In the genomic region with DNA sequence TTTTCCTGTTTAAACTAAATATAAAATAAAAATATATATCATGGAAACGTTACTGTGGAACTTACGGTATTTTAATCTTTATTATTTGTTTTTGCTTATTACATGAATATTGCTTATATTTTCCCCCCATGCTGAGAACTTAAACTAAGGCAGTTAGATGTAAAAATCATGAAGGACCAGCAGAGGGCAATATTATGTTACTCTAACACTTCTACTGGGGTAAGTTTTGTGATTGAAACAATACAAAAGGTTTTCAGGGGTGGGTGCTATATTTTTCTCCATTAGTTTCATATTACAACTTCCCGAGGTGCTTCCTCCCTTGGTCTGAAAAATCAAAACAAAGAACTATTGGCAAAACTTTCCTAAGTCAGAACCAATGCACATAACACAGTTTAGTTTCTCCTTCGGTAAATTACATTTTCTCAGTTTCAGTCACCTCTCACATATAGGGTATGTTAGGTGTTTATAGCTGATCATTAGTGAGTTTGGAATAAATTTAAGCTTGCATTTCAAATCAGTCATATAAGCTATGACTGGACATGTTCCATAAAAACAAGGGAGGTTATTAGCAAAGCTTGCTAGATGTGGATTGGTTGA, we compare ENCODE assay signal across 8 cellular contexts. TPM values are rescaled to one million over a fixed set of nuclear protein-coding genes. Genes with fewer than 3 reads are reported as not detected.
DNase-seq lines count a peak whose midpoint lies in the region; ATAC-seq, FAIRE-seq and TF ChIP-seq lines count a peak whose summit lies in the region.

No MANE protein-coding gene starts in this region.

- no peaks in the 10 kb centered on the region for H3K9me3 Mint-ChIP-seq in CD4-positive, CD25-positive, alpha-beta regulatory T cell

- no peak overlapping the region for H3K4me3 Mint-ChIP-seq in CD4-positive, CD25-positive, alpha-beta regulatory T cell

- peaks cover 4% of the 10 kb centered on the region for H3K36me3 ChIP-seq in CD4-positive, CD25-positive, alpha-beta regulatory T cell (ENCODE audit: control insufficient read depth, insufficient read depth, low read length)
- no peaks in the 10 kb centered on the region for H3K36me3 ChIP-seq in thoracic aorta

- TF ChIP-seq CTCF in thoracic aorta (IDR thresholded peaks at IDR 0.05), result peak; percentile 50

- H3K4me3 ChIP-seq in CD4-positive, CD25-positive, alpha-beta regulatory T cell (ENCODE audit: low read depth, low read length), result no peak overlapping the region
- H3K4me3 ChIP-seq in thoracic aorta, result no peak overlapping the region

- no peak overlapping the region for H3K27ac Mint-ChIP-seq in CD4-positive, CD25-positive, alpha-beta regulatory T cell

- peaks cover 12% of the 10 kb centered on the region for H3K36me3 Mint-ChIP-seq in CD4-positive, CD25-positive, alpha-beta regulatory T cell

- peaks cover 0 to 8% (median 5%) of the 10 kb centered on the region in 4 donors for H3K4me1 Mint-ChIP-seq in CD4-positive, CD25-positive, alpha-beta regulatory T cell

- H3K27ac ChIP-seq in CD4-positive, CD25-positive, alpha-beta regulatory T cell (ENCODE audit: insufficient read depth, low read length, poor library complexity, severe bottlenecking), result no peak overlapping the region
- H3K27ac ChIP-seq in thoracic aorta, result no peak overlapping the region

- no peaks in the 10 kb centered on the region for H3K27me3 ChIP-seq in CD4-positive, CD25-positive, alpha-beta regulatory T cell (ENCODE audit: control insufficient read depth, insufficient read depth, low read length)
- no peaks in the 10 kb centered on the region for H3K27me3 ChIP-seq in thoracic aorta (replicated peaks; ENCODE audit: insufficient read depth)

- H3K27me3 Mint-ChIP-seq in CD4-positive, CD25-positive, alpha-beta regulatory T cell, result no peaks in the 10 kb centered on the region

- peak in 2 of 3 donors; percentile 43 to 59 for DNase-seq in CD4-positive, CD25-positive, alpha-beta regulatory T cell
- peak; percentile 23 for DNase-seq in NCI-H1092 (lab: John Stamatoyannopoulos, UW)
- DNase-seq in glomerular visceral epithelial cell (ENCODE audit: extremely low spot score), result peak; percentile 46
- DNase-seq in thoracic aorta (ENCODE audit: low spot score), result no peak
- DNase-seq in stimulated activated CD4-positive, alpha-beta T cell treated with anti-CD3 and anti-CD28 coated beads, Interleukin-1b, Interleukin-23, amount 100 ng/mL, for 48 hours, result no peak
- DNase-seq in stimulated activated CD4-positive, alpha-beta T cell treated with anti-CD3 and anti-CD28 coated beads, Interleukin-2, amount 100 ng/mL, for 48 hours, result no peak

- ATAC-seq in CD4-positive, CD25-positive, alpha-beta regulatory T cell (ENCODE audit: low read depth in 2 of 2), result no peak
- ATAC-seq in GM19397 (IDR thresholded peaks at IDR 0.05; ENCODE audit: unreplicated experiment) (peak; percentile 55), thoracic aorta (ENCODE audit: insufficient number of reproducible peaks, low FRiP score, low read depth) (no peak)

- no peaks in the 10 kb centered on the region for H3K9me3 ChIP-seq in CD4-positive, CD25-positive, alpha-beta regulatory T cell (ENCODE audit: control insufficient read depth in 2 of 2, low read length in 2 of 2)
- H3K9me3 ChIP-seq in thoracic aorta, result no peaks in the 10 kb centered on the region

- peak; percentile 87 for FAIRE-seq in TTC549 (lab: Jason Lieb, UNC)

- H3K4me1 ChIP-seq in CD4-positive, CD25-positive, alpha-beta regulatory T cell (ENCODE audit: control insufficient read depth, insufficient read depth, low read length, poor library complexity, severe bottlenecking), result peaks cover 3% of the 10 kb centered on the region
- H3K4me1 ChIP-seq in thoracic aorta (ENCODE audit: control insufficient read depth in 1 of 2, low read depth in 2 of 2), result no peaks in the 10 kb centered on the region

RNA-seq across cellular contexts. Expression of a gene that starts 54.8 kb away (rescaled TPM):
- total RNA-seq in CD4-positive, CD25-positive, alpha-beta regulatory T cell, result 34.0 TPM
- 1 to 10 TPM; 2.0 to 5.1 (median 3.8) TPM for polyA plus RNA-seq in CD4-positive, CD25-positive, alpha-beta regulatory T cell
- total RNA-seq in thoracic aorta, result 10 to 100 TPM; 18.7 to 26.7 TPM

Comparison
In these comparisons a context has a peak if more than half of its experiments do, and no peak if none do; other contexts are left out.
1. DNase-seq: peak in CD4-positive, CD25-positive, alpha-beta regulatory T cell (2 of 3), NCI-H1092 (single experiment) and glomerular visceral epithelial cell (single experiment); none in thoracic aorta (single experiment), stimulated activated CD4-positive, alpha-beta T cell treated with anti-CD3 and anti-CD28 coated beads, Interleukin-1b, Interleukin-23, amount 100 ng/mL, for 48 hours (single experiment) and stimulated activated CD4-positive, alpha-beta T cell treated with anti-CD3 and anti-CD28 coated beads, Interleukin-2, amount 100 ng/mL, for 48 hours (0 of 2).